In genomic region chr3:128069271-128069670, GRCh38 we compare ENCODE assay signal across 18 cellular contexts. TPM values are rescaled to one million over a fixed set of nuclear protein-coding genes. Genes with fewer than 3 reads are reported as not detected.
DNase-seq lines count a peak whose midpoint lies in the region; ATAC-seq, FAIRE-seq and TF ChIP-seq lines count a peak whose summit lies in the region.
"Had no signal": no experiment of that assay in that cellular context is flagged by ENCODE, and none has a peak within 500 bp of the region (broad histone marks: within the 10 kb centered on the region; RNA-seq: fewer than 3 reads in every experiment).

No MANE protein-coding gene starts in this region.

- H3K4me1 ChIP-seq in GM12878 (ENCODE audit: control insufficient read depth, insufficient read depth, low read length) (no peaks in the 10 kb centered on the region), esophagus muscularis mucosa (peaks cover 0 to 7% (median 3%) of the 10 kb centered on the region in 4 donors), mesenchymal stem cell (ENCODE audit: control insufficient read depth, insufficient read depth, low read depth, low read length) (peaks cover 11% of the 10 kb centered on the region)

- H2BK12ac ChIP-seq in mesenchymal stem cell (ENCODE audit: low read length in 2 of 2), result no peak overlapping the region

- H3K4me1 Mint-ChIP-seq in activated naive CD8-positive, alpha-beta T cell (ENCODE audit: low read depth), result peaks cover 1% of the 10 kb centered on the region
- H3K4me1 Mint-ChIP-seq in activated naive CD8-positive, alpha-beta T cell treated with anti-CD3 and anti-CD28 coated beads for 36 hours, result peaks cover 3% of the 10 kb centered on the region
- H3K4me1 Mint-ChIP-seq: B cell had no signal

- BruUV-seq in GM12878 (replicated peaks; lab: Mats Ljungman, UMichigan), result no TSS peak

- no peak overlapping the region for H2AK5ac ChIP-seq in mesenchymal stem cell (ENCODE audit: low read length, severe bottlenecking)

- no peak for ATAC-seq in GM12878

- CTCF ChIA-PET in GM12878 (lab: Yijun Ruan, JAX), result interaction anchor here (2.4 to 6.2 kb wide), 2 partner anchors 14 to 64 kb away, joined by 8 to 37 read pairs; no protein-coding TSS in a partner anchor

- H4K20me1 ChIP-seq in GM12878 (ENCODE audit: control insufficient read depth, insufficient read depth), result peaks cover 5% of the 10 kb centered on the region; the same call in 1 of the 2 replicates

- no peak overlapping the region for H3K4ac ChIP-seq in mesenchymal stem cell (ENCODE audit: low read depth in 1 of 2, low read length in 2 of 2)

- H3K27me3 Mint-ChIP-seq in activated naive CD8-positive, alpha-beta T cell, result no peaks in the 10 kb centered on the region
- no peaks in the 10 kb centered on the region for H3K27me3 Mint-ChIP-seq in activated naive CD8-positive, alpha-beta T cell treated with anti-CD3 and anti-CD28 coated beads for 36 hours
- H3K27me3 Mint-ChIP-seq: B cell; CD4-positive, alpha-beta T cell had no signal

- no peak overlapping the region for H3K23ac ChIP-seq in mesenchymal stem cell (ENCODE audit: low read length in 2 of 2)

- 99% methylated on average over 15 of the region's 15 CpGs for WGBS in GM12878 (ENCODE audit: insufficient coverage, insufficient replicate concordance, low lambda C conversion rate, missing lambda C conversion rate)
- 93% methylated on average over 10 of the region's 15 CpGs for WGBS in esophagus muscularis mucosa
- WGBS in mesenchymal stem cell, result 97% methylated on average over 15 of the region's 15 CpGs

- H3K79me2 ChIP-seq in GM12878 (ENCODE audit: control insufficient read depth, insufficient read depth, low read length), result no peaks in the 10 kb centered on the region

- TF ChIP-seq RAD21 in GM12878 (IDR thresholded peaks at IDR 0.05; ENCODE audit: insufficient read depth, low read depth, low read length), result no peak

- no peak for TF ChIP-seq EP300 in GM12878 (IDR thresholded peaks at IDR 0.05; ENCODE audit: borderline replicate concordance in 1 of 2, control insufficient read depth in 1 of 2, low read depth in 2 of 2, low read length in 2 of 2)
- no peak for TF ChIP-seq EP300 in esophagus muscularis mucosa (IDR thresholded peaks at IDR 0.05)

- H3K14ac ChIP-seq in mesenchymal stem cell (ENCODE audit: low read length in 2 of 2), result no peak overlapping the region

- no peak overlapping the region for H2AFZ ChIP-seq in GM12878 (ENCODE audit: control insufficient read depth, low read depth, low read length)
- no peak overlapping the region for H2AFZ ChIP-seq in mesenchymal stem cell (ENCODE audit: low read depth, low read length)

- POLR2A ChIA-PET in GM12878 (lab: Charles Lee), result no interaction called here

- SMC1A ChIA-PET in GM12878 (lab: Charles Lee; ENCODE audit: uncharacterized antibody, unreplicated experiment), result interaction anchor here (1.5 kb wide), 1 partner anchor 278 kb away, joined by 3 read pairs; no protein-coding TSS in a partner anchor

- H3K27ac Mint-ChIP-seq in activated naive CD8-positive, alpha-beta T cell, result peak overlapping the region; percentile 34
- no peak overlapping the region for H3K27ac Mint-ChIP-seq in activated naive CD8-positive, alpha-beta T cell treated with anti-CD3 and anti-CD28 coated beads for 36 hours
- H3K27ac Mint-ChIP-seq: B cell; CD4-positive, alpha-beta T cell had no signal

- no peak overlapping the region for H4K8ac ChIP-seq in mesenchymal stem cell (ENCODE audit: low read length)

- TF ChIP-seq POLR2A in GM12878 (IDR thresholded peaks at IDR 0.05; ENCODE audit: low read depth, low read length) (peak; percentile 50), esophagus muscularis mucosa (IDR thresholded peaks at IDR 0.05; ENCODE audit: low read depth) (no peak)

- H2BK15ac ChIP-seq in mesenchymal stem cell (ENCODE audit: low read depth, poor library complexity, severe bottlenecking), result no peak overlapping the region

- no peaks in the 10 kb centered on the region for H3K9me3 Mint-ChIP-seq in activated naive CD8-positive, alpha-beta T cell (ENCODE audit: low read depth)
- H3K9me3 Mint-ChIP-seq in activated naive CD8-positive, alpha-beta T cell treated with anti-CD3 and anti-CD28 coated beads for 36 hours, result no peaks in the 10 kb centered on the region
- H3K9me3 Mint-ChIP-seq: CD4-positive, alpha-beta T cell; HFFc6 had no signal

- H3K4me3 ChIP-seq in GM12878, result no peak overlapping the region
- H3K4me3 ChIP-seq in esophagus muscularis mucosa, result no peak overlapping the region
- H3K4me3 ChIP-seq in mesenchymal stem cell (ENCODE audit: insufficient read depth in 1 of 2, low read depth in 1 of 2, low read length in 2 of 2), result no peak overlapping the region

- H3K4me3 Mint-ChIP-seq in activated naive CD8-positive, alpha-beta T cell, result no peak overlapping the region
- H3K4me3 Mint-ChIP-seq in activated naive CD8-positive, alpha-beta T cell treated with anti-CD3 and anti-CD28 coated beads for 36 hours, result no peak overlapping the region
- H3K4me3 Mint-ChIP-seq: B cell; CD4-positive, alpha-beta T cell; HFFc6 had no signal

- no peak overlapping the region for H2BK5ac ChIP-seq in mesenchymal stem cell (ENCODE audit: low read depth, low read length, poor library complexity, severe bottlenecking)

- no peaks in the 10 kb centered on the region for H3K9me3 ChIP-seq in GM12878 (replicated peaks; ENCODE audit: control insufficient read depth, insufficient read depth, low read length)
- H3K9me3 ChIP-seq in esophagus muscularis mucosa, result no peaks in the 10 kb centered on the region
- no peaks in the 10 kb centered on the region for H3K9me3 ChIP-seq in mesenchymal stem cell (ENCODE audit: control insufficient read depth, low read length)

- no peak for FAIRE-seq in GM12878 (lab: Jason Lieb, UNC)
- FAIRE-seq: A204.1, GM12891, GM19239, HTR-8/SVneo had no signal

- H3K9ac ChIP-seq in GM12878 (ENCODE audit: control insufficient read depth, insufficient read depth, low read length) (no peak overlapping the region), mesenchymal stem cell (ENCODE audit: low read length) (no peak overlapping the region)

- H4K91ac ChIP-seq in mesenchymal stem cell (ENCODE audit: low read length), result no peak overlapping the region

- H3K18ac ChIP-seq in mesenchymal stem cell (ENCODE audit: low read depth in 1 of 2, low read length in 2 of 2), result no peak overlapping the region

- H3K36me3 ChIP-seq in GM12878 (ENCODE audit: control insufficient read depth in 2 of 2, insufficient read depth in 2 of 2, low read length in 1 of 2), result peaks cover 47 to 63% of the 10 kb centered on the region in 2 experiments
- peaks cover 73 to 96% (median 89%) of the 10 kb centered on the region in 4 donors for H3K36me3 ChIP-seq in esophagus muscularis mucosa
- H3K36me3 ChIP-seq in mesenchymal stem cell (ENCODE audit: control insufficient read depth in 1 of 2, insufficient read depth in 2 of 2, low read depth in 1 of 2, low read length in 2 of 2), result peaks cover 82 to 86% of the 10 kb centered on the region in 2 experiments

- H3K27ac ChIP-seq in GM12878 (ENCODE audit: control insufficient read depth, insufficient read depth), result no peak overlapping the region
- H3K27ac ChIP-seq in esophagus muscularis mucosa (replicated peaks in 1 of 4), result no peak overlapping the region
- no peak overlapping the region for H3K27ac ChIP-seq in mesenchymal stem cell (ENCODE audit: low read length, poor library complexity, severe bottlenecking)

- intact Hi-C loops in GM12878 (cut with micrococcal nuclease; ENCODE audit: unreplicated experiment), result no loop called here
- intact Hi-C loops in esophagus muscularis mucosa (cut with DNase I), result no loop called here

- H3K4me2 ChIP-seq in GM12878 (ENCODE audit: control insufficient read depth, insufficient read depth), result no peak overlapping the region
- H3K4me2 ChIP-seq in mesenchymal stem cell (ENCODE audit: low read length, poor library complexity, severe bottlenecking), result no peak overlapping the region

- TF ChIP-seq CTCF in GM12878 (IDR thresholded peaks at IDR 0.05 in 2 of 3, conservative IDR thresholded peaks at IDR 0.05 in 1 of 3; ENCODE audit: control insufficient read depth in 2 of 3, extremely low read depth in 1 of 3, insufficient read depth in 1 of 3, low read depth in 3 of 3, low read length in 3 of 3) (no peak), esophagus muscularis mucosa (IDR thresholded peaks at IDR 0.05) (no peak)

- peaks cover 14% of the 10 kb centered on the region for H3K36me3 Mint-ChIP-seq in activated naive CD8-positive, alpha-beta T cell
- H3K36me3 Mint-ChIP-seq in activated naive CD8-positive, alpha-beta T cell treated with anti-CD3 and anti-CD28 coated beads for 36 hours, result peaks cover 35% of the 10 kb centered on the region

- RAD21 ChIA-PET in GM12878 (lab: Charles Lee; ENCODE audit: unreplicated experiment), result no interaction called here

- in situ Hi-C loops in GM12878 (cut with MboI), result no loop called here

- peaks cover 45% of the 10 kb centered on the region for H3K79me1 ChIP-seq in mesenchymal stem cell (replicated peaks; ENCODE audit: low read length, poor library complexity, severe bottlenecking)

- H2BK120ac ChIP-seq in mesenchymal stem cell (ENCODE audit: low read depth, low read length), result no peak overlapping the region

- H3K27me3 ChIP-seq in GM12878 (replicated peaks in 1 of 2; ENCODE audit: control insufficient read depth in 2 of 2, insufficient read depth in 2 of 2, low read length in 1 of 2), result no peaks in the 10 kb centered on the region
- no peaks in the 10 kb centered on the region for H3K27me3 ChIP-seq in esophagus muscularis mucosa
- H3K27me3 ChIP-seq in mesenchymal stem cell (ENCODE audit: control insufficient read depth in 1 of 2, insufficient read depth in 1 of 2, low read length in 2 of 2), result no peaks in the 10 kb centered on the region

- DNase-seq in activated naive CD8-positive, alpha-beta T cell treated with anti-CD3 and anti-CD28 coated beads for 36 hours, result no peak
- DNase-seq in GM12878 (ENCODE audit: low read depth, low spot score) (no peak), esophagus muscularis mucosa (ENCODE audit: extremely low spot score) (peak; percentile 77), NCI-H526 (lab: John Stamatoyannopoulos, UW) (no peak), SKM-1 (lab: John Stamatoyannopoulos, UW; ENCODE audit: unreplicated experiment) (no peak), mesenchymal stem cell (no peak)
- DNase-seq: C1 segment of cervical spinal cord; Calu3; CD4-positive, alpha-beta T cell; DMS79; HCEC 1CT; HFFc6 had no signal

RNA-seq across cellular contexts. Expression of gene SEC61A1, which starts 17.0 kb away (rescaled TPM):
- 100 to 1,000 TPM; 149 to 155 TPM for total RNA-seq in activated naive CD8-positive, alpha-beta T cell treated with anti-CD3 and anti-CD28 coated beads for 36 hours
- 74.2 and 76.7 TPM in 2 replicates for total RNA-seq in GM12878 (2013; cell fraction: nucleolus; rRNA removed)
- total RNA-seq in GM12878 (2014; rRNA removed) (165 and 184 TPM in 2 replicates), GM12878 (2014; rRNA removed; fragmentation: Illumina TruSeq; extraction: Trizol) (102 and 112 TPM in 2 replicates), GM12878 (2021) (167 and 189 TPM in 2 replicates), esophagus muscularis mucosa (100 to 1,000 TPM in 1 of 4 donors, 10 to 100 TPM in 3; 67.7 to 110 (median 89.6) TPM)
- 113 TPM for polyA plus RNA-seq in GM12878 (2011; ENCODE audit: low read depth)
- polyA plus RNA-seq in GM12878 (2011; rRNA removed) (126 and 145 TPM in 2 replicates), GM12878 (2014; fragmentation: Illumina TruSeq; extraction: Trizol) (129 and 139 TPM in 2 replicates), GM12878 (2014; fragmentation: Nextera tagmentation; extraction: Ambion mirVana) (1 to 10 TPM; 5.2 to 5.9 TPM), GM12878 (2014; rRNA removed) (133 and 142 TPM in 2 replicates), GM12878 (2016; fragmentation: Nextera tagmentation; extraction: Ambion mirVana) (100 to 1,000 TPM; 254 to 265 TPM)
- 121 and 141 TPM in 2 replicates for polyA plus RNA-seq in GM12878 (2011; cell fraction: cytosol; rRNA removed)
- polyA plus RNA-seq in GM12878 (2011; cell fraction: nucleus; rRNA removed), result 99.6 and 106 TPM in 2 replicates
- 115 and 141 TPM in 2 replicates for polyA plus RNA-seq in GM12878 (2012)
- 212 and 221 TPM in 2 replicates for polyA minus RNA-seq in GM12878 (2011; rRNA and poly(A)+ RNA removed)
- polyA minus RNA-seq in GM12878 (2011; cell fraction: cytosol; rRNA and poly(A)+ RNA removed), result 55.7 and 70.0 TPM in 2 replicates
- 46.2 and 57.9 TPM in 2 replicates for polyA minus RNA-seq in GM12878 (2011; cell fraction: nucleus; rRNA and poly(A)+ RNA removed)
- 327 TPM for polyA plus RNA-seq in mesenchymal stem cell (2013, experiment 1 of 2)
- polyA plus RNA-seq in mesenchymal stem cell (2013, experiment 2 of 2), result 323 TPM

RNA-seq across cellular contexts. Expression of gene RUVBL1, which starts 54.3 kb away (rescaled TPM):
- 100 to 1,000 TPM; 120 to 122 TPM for total RNA-seq in activated naive CD8-positive, alpha-beta T cell treated with anti-CD3 and anti-CD28 coated beads for 36 hours
- total RNA-seq in GM12878 (2013; cell fraction: nucleolus; rRNA removed), result 40.7 and 41.2 TPM in 2 replicates
- total RNA-seq in GM12878 (2014; rRNA removed), result 107 and 114 TPM in 2 replicates
- 86.8 and 89.6 TPM in 2 replicates for total RNA-seq in GM12878 (2014; rRNA removed; fragmentation: Illumina TruSeq; extraction: Trizol)
- total RNA-seq in GM12878 (2021), result 77.3 and 78.8 TPM in 2 replicates
- 32.9 TPM for polyA plus RNA-seq in GM12878 (2011; ENCODE audit: low read depth)
- 44.7 and 59.0 TPM in 2 replicates for polyA plus RNA-seq in GM12878 (2011; rRNA removed)
- polyA plus RNA-seq in GM12878 (2011; cell fraction: cytosol; rRNA removed), result 62.7 and 77.5 TPM in 2 replicates
- polyA plus RNA-seq in GM12878 (2011; cell fraction: nucleus; rRNA removed), result 25.2 and 32.9 TPM in 2 replicates
- polyA plus RNA-seq in GM12878 (2012), result 46.6 and 48.6 TPM in 2 replicates
- polyA plus RNA-seq in GM12878 (2014; fragmentation: Illumina TruSeq; extraction: Trizol), result 98.8 and 108 TPM in 2 replicates
- polyA plus RNA-seq in GM12878 (2014; fragmentation: Nextera tagmentation; extraction: Ambion mirVana), result 10 to 100 TPM; 15.2 to 32.5 TPM
- polyA plus RNA-seq in GM12878 (2014; rRNA removed), result 72.5 and 77.5 TPM in 2 replicates
- 100 to 1,000 TPM; 132 to 142 TPM for polyA plus RNA-seq in GM12878 (2016; fragmentation: Nextera tagmentation; extraction: Ambion mirVana)
- polyA minus RNA-seq in GM12878 (2011; rRNA and poly(A)+ RNA removed), result 38.6 and 44.2 TPM in 2 replicates
- 17.5 and 28.7 TPM in 2 replicates for polyA minus RNA-seq in GM12878 (2011; cell fraction: cytosol; rRNA and poly(A)+ RNA removed)
- 14.5 and 34.2 TPM in 2 replicates for polyA minus RNA-seq in GM12878 (2011; cell fraction: nucleus; rRNA and poly(A)+ RNA removed)
- total RNA-seq in esophagus muscularis mucosa, result 10 to 100 TPM; 21.4 to 28.9 (median 23.8) TPM
- 22.4 TPM for polyA plus RNA-seq in mesenchymal stem cell (2013, experiment 1 of 2)
- 22.3 TPM for polyA plus RNA-seq in mesenchymal stem cell (2013, experiment 2 of 2)
